In the genomic region with DNA sequence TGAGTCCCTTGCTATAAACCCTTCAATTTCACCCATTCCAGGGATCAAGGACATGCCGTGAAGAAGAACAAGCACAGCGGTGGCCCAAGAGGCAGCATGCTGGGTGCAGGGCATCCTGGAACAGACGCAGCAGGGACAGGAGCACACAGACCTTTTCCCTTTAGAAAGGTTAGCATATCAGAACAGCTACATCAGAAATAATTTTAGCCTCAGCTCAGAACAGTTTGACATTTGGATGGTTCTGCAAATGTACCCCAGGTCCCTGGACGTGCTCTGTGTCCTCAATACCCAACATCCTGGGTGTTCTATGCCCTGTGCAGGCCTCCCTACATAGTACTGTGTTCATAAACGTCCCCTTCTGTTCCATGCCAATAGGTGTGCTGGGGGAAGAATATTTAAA, we compare ENCODE assay signal across 31 cellular contexts.
"Had no signal": no experiment of that assay in that cellular context is flagged by ENCODE, and none has a peak within 500 bp of the region (broad histone marks: within the 10 kb centered on the region; RNA-seq: fewer than 3 reads in every experiment).

No MANE protein-coding gene starts in this region.

- ATAC-seq: activated CD8-positive, alpha-beta T cell treated with anti-CD3 and anti-CD28 coated beads for 36 hours; activated T-cell treated with anti-CD3 and anti-CD28 coated beads, Interleukin-2, amount 50 U/mL, for 72 hours; activated T-helper 17 cell treated with anti-CD3 and anti-CD28 coated beads, Interleukin-2, amount 50 U/mL, for 72 hours; PC-3 had no signal

- H3K4me3 ChIP-seq: Peyer's patch, SJCRH30, SK-N-MC had no signal

- H3K27ac ChIP-seq: brain microvascular endothelial cell, Peyer's patch, SJCRH30, SK-N-MC had no signal

- H3K9me3 ChIP-seq: SJCRH30 had no signal

- DNase-seq: activated B cell treated with CpG ODN at 0.5 μM for 24 hours; activated CD4-positive, alpha-beta T cell treated with anti-CD3 and anti-CD28 coated beads for 48 hours; activated CD4-positive, alpha-beta T cell treated with anti-CD3 and anti-CD28 coated beads, Interleukin-2, amount 50 U/mL, for 4 hours; activated CD4-positive, CD25-positive, alpha-beta regulatory T cell treated with anti-CD3 and anti-CD28 coated beads, Interleukin-2, amount 50 U/mL, for 72 hours; activated CD8-positive, alpha-beta T cell treated with anti-CD3 and anti-CD28 coated beads for 36 hours; activated effector memory CD4-positive, alpha-beta T cell treated with anti-CD3 and anti-CD28 coated beads, Interleukin-2, amount 50 U/mL, for 16 hours; activated naive CD4-positive, alpha-beta T cell; activated naive CD4-positive, alpha-beta T cell treated with anti-CD3 and anti-CD28 coated beads, Interleukin-2, amount 50 U/mL, for 16 hours; activated naive CD8-positive, alpha-beta T cell treated with anti-CD3 and anti-CD28 coated beads for 36 hours; activated T-cell treated with anti-CD3 and anti-CD28 coated beads, Interleukin-2, amount 50 U/mL, for 1 hour; activated T-cell treated with anti-CD3 and anti-CD28 coated beads, Interleukin-2, amount 50 U/mL, for 72 hours; amniotic stem cell; aorta; brain microvascular endothelial cell; Karpas-422; KBM-7; NCI-H1105; NCI-H1417 treated with DMSO at 0.1 percent for 48 hours; NCI-H187 treated with DMSO at 0.1 percent for 48 hours; NCI-H2081; NCI-H226; NCI-H446 treated with DMSO at 0.1 percent for 48 hours; NCI-H524; NCI-H69; PC-3; Peyer's patch; RPMI8226; SJCRH30; T1000 had no signal

- H3K27me3 ChIP-seq: brain microvascular endothelial cell, Peyer's patch, SJCRH30 had no signal

- H3K4me1 ChIP-seq: SJCRH30 had no signal
